Comparison of ENCODE assay signal across 2 cellular contexts in the genomic region with DNA sequence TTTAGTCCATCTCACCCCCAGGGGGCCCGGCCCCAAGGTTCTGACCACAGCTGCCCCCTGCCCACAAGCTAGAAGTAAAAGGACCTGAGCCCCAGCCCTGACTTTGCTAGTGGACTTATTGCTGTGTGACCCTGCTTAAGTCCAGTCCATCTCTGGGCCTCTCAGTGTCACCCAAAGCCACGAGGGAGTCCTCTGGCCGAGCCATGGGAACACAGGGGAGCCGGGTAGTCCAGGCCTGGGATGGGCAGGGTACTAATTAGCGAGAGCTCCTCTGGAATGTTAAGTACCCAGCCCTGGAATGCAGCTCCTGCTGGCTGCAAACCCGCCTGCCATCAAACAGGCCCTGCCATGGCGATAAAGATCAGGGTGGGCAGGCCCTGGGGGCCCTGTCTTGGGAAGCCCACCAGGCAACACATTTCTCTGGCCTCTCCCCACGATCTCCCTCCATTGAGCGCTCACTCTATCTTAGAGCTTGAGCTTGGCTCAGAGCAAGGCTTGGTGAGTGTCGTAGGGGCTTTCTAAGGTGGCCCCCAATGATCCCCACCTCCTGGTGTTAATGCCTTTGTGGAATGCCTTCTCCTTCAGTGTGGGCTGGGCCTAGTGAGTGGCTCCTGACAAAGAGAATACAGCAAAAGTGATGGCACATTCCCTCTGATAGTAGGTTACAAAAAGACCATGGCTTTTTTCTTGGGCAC.
A peak's percentile ranks its signal among the peaks of the same experiment; 100 is the strongest.
TF ChIP-seq lines count a peak whose summit lies in the region.

No MANE protein-coding gene starts in this region.

TF ChIP-seq in H1, 55 proteins besides CTCF, POLR2A, EP300 and RAD21 (continues in another document):
- no peak for TF ChIP-seq SAP30 (IDR thresholded peaks at IDR 0.05; ENCODE audit: insufficient read depth, insufficient replicate concordance, low read length)
- peak; percentile 20; the same call in 1 of the 2 replicates for TF ChIP-seq MAX (IDR thresholded peaks at IDR 0.05)
- TF ChIP-seq RBBP5 (IDR thresholded peaks at IDR 0.05; ENCODE audit: borderline replicate concordance, low read depth, low read length), result peak; percentile 90; the same call in 1 of the 2 replicates
- no peak for TF ChIP-seq RXRA (IDR thresholded peaks at IDR 0.05; ENCODE audit: insufficient read depth, low read depth, low read length)
- no peak for TF ChIP-seq TBP (IDR thresholded peaks at IDR 0.05; ENCODE audit: low read depth, low read length)
- TF ChIP-seq SP4 (IDR thresholded peaks at IDR 0.05; ENCODE audit: low read length), result no peak
- TF ChIP-seq TAF1 (IDR thresholded peaks at IDR 0.05; ENCODE audit: low read depth, low read length), result 0 out of 2 replicates have a peak, but pooled peaks have one; percentile 22
- no peak for TF ChIP-seq POU5F1 (IDR thresholded peaks at IDR 0.05; ENCODE audit: low read depth, low read length)
- no peak for TF ChIP-seq EGR1 (IDR thresholded peaks at IDR 0.05; ENCODE audit: borderline replicate concordance, low read depth, low read length)
- peak; percentile 66; the same call in 1 of the 2 replicates for TF ChIP-seq SP1 (IDR thresholded peaks at IDR 0.05; ENCODE audit: low read depth, low read length)
- peak; percentile 58 to 73 for TF ChIP-seq BCL11A (IDR thresholded peaks at IDR 0.05; ENCODE audit: low read depth in 2 of 2, low read length in 2 of 2)
- TF ChIP-seq SIRT6 (IDR thresholded peaks at IDR 0.05; ENCODE audit: low read length), result no peak
- no peak for TF ChIP-seq CTBP2 (IDR thresholded peaks at IDR 0.05; ENCODE audit: borderline replicate concordance, insufficient read depth, insufficient read length, low read length)
- no peak for TF ChIP-seq CHD2 (IDR thresholded peaks at IDR 0.05; ENCODE audit: low read length)
- TF ChIP-seq NRF1 (IDR thresholded peaks at IDR 0.05; ENCODE audit: low read depth, low read length), result no peak
- no peak for TF ChIP-seq SIN3A (conservative IDR thresholded peaks at IDR 0.05 in 1 of 2, IDR thresholded peaks at IDR 0.05 in 1 of 2; ENCODE audit: low read depth in 1 of 2, low read length in 2 of 2)
- TF ChIP-seq BRCA1 (IDR thresholded peaks at IDR 0.05; ENCODE audit: low read depth, low read length), result no peak
- no peak for TF ChIP-seq FOSL1 (IDR thresholded peaks at IDR 0.05; ENCODE audit: insufficient read depth, low read depth, low read length)
- TF ChIP-seq BACH1 (IDR thresholded peaks at IDR 0.05; ENCODE audit: low read length), result no peak

TF ChIP-seq in HepG2, 621 proteins besides CTCF, POLR2A, EP300 and RAD21:
- TF ChIP-seq NBN (conservative IDR thresholded peaks at IDR 0.05) (no peak), ZNF768 (CRISPR knock-in tag; IDR thresholded peaks at IDR 0.05) (peak; percentile 89), RBFOX2 (IDR thresholded peaks at IDR 0.05; ENCODE audit: low read depth, low read length) (no peak)
